Comparison of ENCODE assay signal across 16 cellular contexts in genomic region chr12:104503191-104503590, GRCh38. TPM values are rescaled to one million over a fixed set of nuclear protein-coding genes. Genes with fewer than 3 reads are reported as not detected.
DNase-seq lines count a peak whose midpoint lies in the region; ATAC-seq and TF ChIP-seq lines count a peak whose summit lies in the region.
"Had no signal": no experiment of that assay in that cellular context is flagged by ENCODE, and none has a peak within 500 bp of the region (broad histone marks: within the 10 kb centered on the region; RNA-seq: fewer than 3 reads in every experiment).

No MANE protein-coding gene starts in this region.

- H3K4me3 Mint-ChIP-seq in activated CD4-positive, alpha-beta memory T cell treated with anti-CD3 and anti-CD28 coated beads, Interleukin-2, amount 10 ng/mL, durations not matched to agents 7 days and 5 days = no peak overlapping the region
- no peak overlapping the region for H3K4me3 Mint-ChIP-seq in activated CD4-positive, alpha-beta memory T cell treated with anti-CD3 and anti-CD28 coated beads for 36 hours
- peak overlapping the region; percentile 4 for H3K4me3 Mint-ChIP-seq in CD4-positive, alpha-beta T cell
- H3K4me3 Mint-ChIP-seq in T-helper 17 cell = peak overlapping the region; percentile 7

- H3K4me1 Mint-ChIP-seq in activated CD4-positive, alpha-beta memory T cell treated with anti-CD3 and anti-CD28 coated beads, Interleukin-2, amount 10 ng/mL, durations not matched to agents 7 days and 5 days = peaks cover 89% of the 10 kb centered on the region
- peaks cover 92% of the 10 kb centered on the region for H3K4me1 Mint-ChIP-seq in activated CD4-positive, alpha-beta memory T cell treated with anti-CD3 and anti-CD28 coated beads for 36 hours (ENCODE audit: low read depth)
- peaks cover 98% of the 10 kb centered on the region for H3K4me1 Mint-ChIP-seq in CD4-positive, alpha-beta T cell (ENCODE audit: low read depth)
- H3K4me1 Mint-ChIP-seq in T-helper 17 cell = peaks cover 60% of the 10 kb centered on the region

- peaks cover 26% of the 10 kb centered on the region for H4K20me1 ChIP-seq in osteoblast (ENCODE audit: insufficient read depth, low read length)

- no peak for TF ChIP-seq CTCF in CD4-positive, alpha-beta T cell (IDR thresholded peaks at IDR 0.05)
- no peak for TF ChIP-seq CTCF in osteoblast (IDR thresholded peaks at IDR 0.05; ENCODE audit: extremely low read depth, low read depth, low read length)
- TF ChIP-seq CTCF in suprapubic skin (IDR thresholded peaks at IDR 0.05) = no peak

- ATAC-seq in CD4-positive, alpha-beta T cell (ENCODE audit: poor library complexity) = no peak
- no peak for ATAC-seq in T-helper 17 cell
- ATAC-seq: PC-3 had no signal

- H2AFZ ChIP-seq in osteoblast (ENCODE audit: low read length) = no peak overlapping the region

- no peaks in the 10 kb centered on the region for H3K9me3 ChIP-seq in CD4-positive, alpha-beta T cell (ENCODE audit: control insufficient read depth, low read length)
- no peaks in the 10 kb centered on the region for H3K9me3 ChIP-seq in T-helper 17 cell (ENCODE audit: control insufficient read depth, low read length, poor library complexity, severe bottlenecking)
- H3K9me3 ChIP-seq in osteoblast (ENCODE audit: low read depth, low read length) = no peaks in the 10 kb centered on the region
- no peaks in the 10 kb centered on the region for H3K9me3 ChIP-seq in suprapubic skin
- H3K9me3 ChIP-seq: SJCRH30 had no signal

- CTCF ChIA-PET in activated CD4-positive, alpha-beta memory T cell treated with anti-CD3 and anti-CD28 coated beads, Interleukin-2, amount 10 ng/mL, durations not matched to agents 7 days and 5 days (lab: Charles Lee) = no interaction called here
- CTCF ChIA-PET in activated CD4-positive, alpha-beta memory T cell treated with anti-CD3 and anti-CD28 coated beads for 36 hours (lab: Charles Lee) = no interaction called here
- CTCF ChIA-PET in CD4-positive, alpha-beta T cell (lab: Charles Lee) = no interaction called here

- H3K4me2 ChIP-seq in osteoblast (ENCODE audit: insufficient read depth, low read length) = no peak overlapping the region

- H3K27ac Mint-ChIP-seq in activated CD4-positive, alpha-beta memory T cell treated with anti-CD3 and anti-CD28 coated beads, Interleukin-2, amount 10 ng/mL, durations not matched to agents 7 days and 5 days = peak overlapping the region; percentile 26
- H3K27ac Mint-ChIP-seq in activated CD4-positive, alpha-beta memory T cell treated with anti-CD3 and anti-CD28 coated beads for 36 hours = no peak overlapping the region
- H3K27ac Mint-ChIP-seq in CD4-positive, alpha-beta T cell = peak overlapping the region; percentile 19
- peak overlapping the region; percentile 99 for H3K27ac Mint-ChIP-seq in T-helper 17 cell

- H3K4me3 ChIP-seq in osteoblast (ENCODE audit: insufficient read depth, low read length) (no peak overlapping the region), suprapubic skin (no peak overlapping the region)
- H3K4me3 ChIP-seq: SJCRH30 had no signal

- H3K4me1 ChIP-seq in osteoblast (ENCODE audit: insufficient read depth, low read length) (peaks cover 12% of the 10 kb centered on the region), suprapubic skin (no peaks in the 10 kb centered on the region)

- no peaks in the 10 kb centered on the region for H3K27me3 Mint-ChIP-seq in activated CD4-positive, alpha-beta memory T cell treated with anti-CD3 and anti-CD28 coated beads, Interleukin-2, amount 10 ng/mL, durations not matched to agents 7 days and 5 days
- H3K27me3 Mint-ChIP-seq in activated CD4-positive, alpha-beta memory T cell treated with anti-CD3 and anti-CD28 coated beads for 36 hours = no peaks in the 10 kb centered on the region
- H3K27me3 Mint-ChIP-seq in CD4-positive, alpha-beta T cell = no peaks in the 10 kb centered on the region
- H3K27me3 Mint-ChIP-seq in T-helper 17 cell = no peaks in the 10 kb centered on the region

- H3K9me3 Mint-ChIP-seq in activated CD4-positive, alpha-beta memory T cell treated with anti-CD3 and anti-CD28 coated beads, Interleukin-2, amount 10 ng/mL, durations not matched to agents 7 days and 5 days = no peaks in the 10 kb centered on the region
- H3K9me3 Mint-ChIP-seq in activated CD4-positive, alpha-beta memory T cell treated with anti-CD3 and anti-CD28 coated beads for 36 hours = no peaks in the 10 kb centered on the region
- H3K9me3 Mint-ChIP-seq in CD4-positive, alpha-beta T cell = no peaks in the 10 kb centered on the region

- no peaks in the 10 kb centered on the region for H3K36me3 ChIP-seq in osteoblast (ENCODE audit: insufficient read depth, low read length)
- H3K36me3 ChIP-seq in suprapubic skin = no peaks in the 10 kb centered on the region
- H3K36me3 ChIP-seq: SJCRH30 had no signal

- H3K79me2 ChIP-seq in osteoblast (ENCODE audit: insufficient read depth, low read length) = peaks cover 44% of the 10 kb centered on the region

- no peak overlapping the region for H3K27ac ChIP-seq in CD4-positive, alpha-beta T cell (ENCODE audit: low read depth, low read length)
- H3K27ac ChIP-seq in osteoblast (ENCODE audit: low read depth, low read length) = no peak overlapping the region
- H3K27ac ChIP-seq in suprapubic skin = no peak overlapping the region
- H3K27ac ChIP-seq: SJCRH30 had no signal

- DNase-seq in activated CD4-positive, alpha-beta memory T cell treated with anti-CD3 and anti-CD28 coated beads, Interleukin-2, amount 10 ng/mL, durations not matched to agents 7 days and 5 days = no peak
- DNase-seq in activated CD4-positive, alpha-beta memory T cell treated with anti-CD3 and anti-CD28 coated beads for 36 hours = no peak
- DNase-seq in CD4-positive, alpha-beta T cell = no peak
- no peak for DNase-seq in T-helper 17 cell
- DNase-seq in osteoblast (ENCODE audit: insufficient read length, low spot score, missing footprints) = peak; percentile 44
- DNase-seq in activated gamma-delta T cell (lab: John Stamatoyannopoulos, UW) = no peak
- DNase-seq in suprapubic skin (ENCODE audit: low spot score in 2 of 2) = no peak
- no peak for DNase-seq in D341Med (ENCODE audit: low spot score)
- DNase-seq: C1 segment of cervical spinal cord, DMS53, HCEC 1CT, NCI-H1436, NCI-H2029 treated with DMSO at 0.1 percent for 48 hours, NCI-H748 treated with DMSO at 0.1 percent for 48 hours, PC-3, SJCRH30 had no signal

- POLR2A ChIA-PET in activated CD4-positive, alpha-beta memory T cell treated with anti-CD3 and anti-CD28 coated beads, Interleukin-2, amount 10 ng/mL, durations not matched to agents 7 days and 5 days (lab: Charles Lee) = interaction anchor here (0.5 to 1.9 kb wide), 3 partner anchors 9 to 18 kb away, joined by 3 to 7 read pairs (median 3); no protein-coding TSS in a partner anchor
- POLR2A ChIA-PET in activated CD4-positive, alpha-beta memory T cell treated with anti-CD3 and anti-CD28 coated beads for 36 hours (lab: Charles Lee) = no interaction called here
- POLR2A ChIA-PET in CD4-positive, alpha-beta T cell (lab: Charles Lee) = no interaction called here

- intact Hi-C loops in activated CD4-positive, alpha-beta memory T cell treated with anti-CD3 and anti-CD28 coated beads for 36 hours (cut with micrococcal nuclease) = no loop called here
- intact Hi-C loops in CD4-positive, alpha-beta T cell (cut with DNase I, micrococcal nuclease) = loop anchor here in 1 of 2 experiments (2.0 kb wide), 1 partner anchor 44 kb away; no protein-coding TSS in a partner anchor

- H3K36me3 Mint-ChIP-seq in activated CD4-positive, alpha-beta memory T cell treated with anti-CD3 and anti-CD28 coated beads, Interleukin-2, amount 10 ng/mL, durations not matched to agents 7 days and 5 days (ENCODE audit: low read depth) = peaks cover 72% of the 10 kb centered on the region
- peaks cover 3% of the 10 kb centered on the region for H3K36me3 Mint-ChIP-seq in activated CD4-positive, alpha-beta memory T cell treated with anti-CD3 and anti-CD28 coated beads for 36 hours
- peaks cover 9% of the 10 kb centered on the region for H3K36me3 Mint-ChIP-seq in CD4-positive, alpha-beta T cell (ENCODE audit: low read depth)
- H3K36me3 Mint-ChIP-seq in T-helper 17 cell (ENCODE audit: low read depth) = peaks cover 2% of the 10 kb centered on the region

- no peak for TF ChIP-seq POLR2A in suprapubic skin (IDR thresholded peaks at IDR 0.05)

- WGBS in suprapubic skin = 72% methylated on average over 4 of the region's 4 CpGs

- H3K27me3 ChIP-seq in CD4-positive, alpha-beta T cell (ENCODE audit: control insufficient read depth, insufficient read depth, low read length) = no peaks in the 10 kb centered on the region
- no peaks in the 10 kb centered on the region for H3K27me3 ChIP-seq in osteoblast (ENCODE audit: insufficient read depth, low read length)
- peaks cover 4% of the 10 kb centered on the region for H3K27me3 ChIP-seq in suprapubic skin
- H3K27me3 ChIP-seq: SJCRH30 had no signal

- no peak for TF ChIP-seq EP300 in suprapubic skin (IDR thresholded peaks at IDR 0.05)

RNA-seq across cellular contexts. Expression of gene CHST11, which starts 46.4 kb away (rescaled TPM):
- 100 to 1,000 TPM; 124 to 125 TPM for total RNA-seq in activated CD4-positive, alpha-beta memory T cell treated with anti-CD3 and anti-CD28 coated beads, Interleukin-2, amount 10 ng/mL, durations not matched to agents 7 days and 5 days
- total RNA-seq in activated CD4-positive, alpha-beta memory T cell treated with anti-CD3 and anti-CD28 coated beads for 36 hours = 10 to 100 TPM; 58.3 to 59.0 TPM
- total RNA-seq in CD4-positive, alpha-beta T cell = 10 to 100 TPM; 53.4 to 53.6 TPM
- total RNA-seq in T-helper 17 cell (10 to 100 TPM; 76.6 to 78.3 TPM), osteoblast (23.0 and 24.6 TPM in 2 replicates), suprapubic skin (1 to 10 TPM; 1.8 to 5.8 (median 3.8) TPM)

Comparison
In these comparisons a context has a peak if more than half of its experiments do, and no peak if none do; other contexts are left out.
1. H3K4me3 Mint-ChIP-seq: peak in CD4-positive, alpha-beta T cell (single experiment) and T-helper 17 cell (single experiment); none in activated CD4-positive, alpha-beta memory T cell treated with anti-CD3 and anti-CD28 coated beads, Interleukin-2, amount 10 ng/mL, durations not matched to agents 7 days and 5 days (single experiment) and activated CD4-positive, alpha-beta memory T cell treated with anti-CD3 and anti-CD28 coated beads for 36 hours (single experiment).